Comparison of ENCODE assay signal across 8 cellular contexts in genomic region chrX:135484636-135485289, GRCh38. TPM values are rescaled to one million over a fixed set of nuclear protein-coding genes. Genes with fewer than 3 reads are reported as not detected.
DNase-seq lines count a peak whose midpoint lies in the region; ATAC-seq and TF ChIP-seq lines count a peak whose summit lies in the region.

No MANE protein-coding gene starts in this region.

- ATAC-seq in GM21367 (IDR thresholded peaks at IDR 0.05; ENCODE audit: unreplicated experiment), result no peak
- ATAC-seq in HG02938 (IDR thresholded peaks at IDR 0.05; ENCODE audit: unreplicated experiment), result no peak

- DNase-seq in BJ (ENCODE audit: low read depth) (peak; percentile 11), GM12865 (ENCODE audit: low read depth) (peak; percentile 47), NCI-H526 (lab: John Stamatoyannopoulos, UW) (peak; percentile 5 to 34), cardiac fibroblast (ENCODE audit: low read depth in 2 of 2) (peak; percentile 61 to 79), lung microvascular endothelial cell (ENCODE audit: low read depth in 2 of 2) (peak; percentile 54 to 59), SHP77 treated with DMSO at 0.1 percent for 48 hours (lab: John Stamatoyannopoulos, UW) (no peak)

- POLR2A ChIA-PET in BJ (lab: Charles Lee), result no interaction called here

- H3K27me3 ChIP-seq in BJ (ENCODE audit: control insufficient read depth, insufficient read depth, low read length), result no peaks in the 10 kb centered on the region

- TF ChIP-seq CTCF in BJ (IDR thresholded peaks at IDR 0.05; ENCODE audit: insufficient read depth, low read depth, low read length) (peak; percentile 59), GM12865 (IDR thresholded peaks at IDR 0.05; ENCODE audit: insufficient read depth, low read depth, low read length, missing control alignments) (peak; percentile 53), cardiac fibroblast (IDR thresholded peaks at IDR 0.05; ENCODE audit: low read depth, low read length) (peak; percentile 66)

- no peaks in the 10 kb centered on the region for H3K36me3 ChIP-seq in BJ (ENCODE audit: control insufficient read depth, insufficient read depth, low read length)

- CTCF ChIA-PET in BJ (lab: Yijun Ruan, JAX), result interaction anchor here (0.8 to 1.0 kb wide), 5 partner anchors 84 to 446 kb away, joined by 3 to 7 read pairs (median 4); no protein-coding TSS in a partner anchor

- H3K4me3 ChIP-seq in BJ (ENCODE audit: low read depth, low read length) (no peak overlapping the region), GM12865 (ENCODE audit: low read depth, low read length) (no peak overlapping the region), cardiac fibroblast (replicated peaks in 1 of 2; ENCODE audit: low read depth in 2 of 2, low read length in 2 of 2) (no peak overlapping the region)

RNA-seq across cellular contexts. Expression of gene INTS6L, which starts 35.7 kb away (rescaled TPM):
- polyA plus RNA-seq in BJ (2011; rRNA removed), result 2.7 and 4.2 TPM in 2 replicates
- polyA minus RNA-seq in BJ (2011; rRNA and poly(A)+ RNA removed), result 1.7 and 2.3 TPM in 2 replicates
- 0.44 and 0.60 TPM in 2 replicates for total RNA-seq in lung microvascular endothelial cell
